In genomic region chr18:13801260-13801601, GRCh38 we compare ENCODE assay signal across 9 cellular contexts. TPM values are rescaled to one million over a fixed set of nuclear protein-coding genes. Genes with fewer than 3 reads are reported as not detected.
A peak's percentile ranks its signal among the peaks of the same experiment; 100 is the strongest.
DNase-seq lines count a peak whose midpoint lies in the region; ATAC-seq and TF ChIP-seq lines count a peak whose summit lies in the region.
"Had no signal": no experiment of that assay in that cellular context is flagged by ENCODE, and none has a peak within 500 bp of the region (broad histone marks: within the 10 kb centered on the region; RNA-seq: fewer than 3 reads in every experiment).

No MANE protein-coding gene starts in this region.

- no peak overlapping the region for H3K27ac ChIP-seq in hepatocyte
- H3K27ac ChIP-seq in colonic mucosa, result no peak overlapping the region

- ATAC-seq in activated CD8-positive, alpha-beta T cell treated with anti-CD3 and anti-CD28 coated beads, Interleukin-2, amount 10 ng/mL, durations not matched to agents 7 days and 5 days, result no peak
- ATAC-seq in HG02840 (IDR thresholded peaks at IDR 0.05; ENCODE audit: low FRiP score, unreplicated experiment), result no peak

- H3K36me3 ChIP-seq in H7 (replicated peaks; ENCODE audit: control insufficient read depth, insufficient read depth, low read length), result no peaks in the 10 kb centered on the region
- H3K36me3 ChIP-seq in hepatocyte (replicated peaks; ENCODE audit: insufficient read depth, low read depth), result no peaks in the 10 kb centered on the region
- H3K36me3 ChIP-seq in skeletal muscle satellite cell (ENCODE audit: insufficient read depth, low read length), result no peaks in the 10 kb centered on the region
- no peaks in the 10 kb centered on the region for H3K36me3 ChIP-seq in colonic mucosa

- WGBS in hepatocyte (ENCODE audit: low lambda C conversion rate, missing lambda C conversion rate), result 12% methylated on average over 15 of the region's 15 CpGs

- POLR2A ChIA-PET in activated CD8-positive, alpha-beta T cell treated with anti-CD3 and anti-CD28 coated beads, Interleukin-2, amount 10 ng/mL, durations not matched to agents 7 days and 5 days (lab: Charles Lee), result no interaction called here

- H3K4me2 ChIP-seq in hepatocyte (peak overlapping the region; percentile 79), skeletal muscle satellite cell (ENCODE audit: low read length) (peak overlapping the region; percentile 83)

- H4K20me1 ChIP-seq in hepatocyte (ENCODE audit: insufficient read depth, poor library complexity, severe bottlenecking), result no peaks in the 10 kb centered on the region

- DNase-seq in H7 (no peak), hepatocyte (ENCODE audit: low spot score) (no peak), colonic mucosa (no peak), NCI-H345 (lab: John Stamatoyannopoulos, UW) (no peak), NCI-H446 treated with DMSO at 0.1 percent for 48 hours (lab: John Stamatoyannopoulos, UW) (no peak)
- no peak for DNase-seq in activated CD8-positive, alpha-beta T cell treated with anti-CD3 and anti-CD28 coated beads, Interleukin-2, amount 10 ng/mL, durations not matched to agents 7 days and 5 days

- no peaks in the 10 kb centered on the region for H3K36me3 Mint-ChIP-seq in activated CD8-positive, alpha-beta T cell treated with anti-CD3 and anti-CD28 coated beads, Interleukin-2, amount 10 ng/mL, durations not matched to agents 7 days and 5 days (ENCODE audit: low read depth)

- peak overlapping the region; percentile 30 for H3K4me3 ChIP-seq in H7 (ENCODE audit: insufficient read depth, low read depth, low read length)
- H3K4me3 ChIP-seq in hepatocyte, result peak overlapping the region; percentile 28
- H3K4me3 ChIP-seq in skeletal muscle satellite cell (ENCODE audit: low read length), result peak overlapping the region; percentile 62
- H3K4me3 ChIP-seq in colonic mucosa, result no peak overlapping the region

- H3K9me3 ChIP-seq in hepatocyte (ENCODE audit: low read depth) (no peaks in the 10 kb centered on the region), skeletal muscle satellite cell (replicated peaks; ENCODE audit: low read length) (no peaks in the 10 kb centered on the region), colonic mucosa (no peaks in the 10 kb centered on the region)

- peak overlapping the region; percentile 85 for H2AFZ ChIP-seq in hepatocyte

- no peak for TF ChIP-seq CTCF in hepatocyte (IDR thresholded peaks at IDR 0.05; ENCODE audit: poor library complexity)
- no peak for TF ChIP-seq CTCF in colonic mucosa (IDR thresholded peaks at IDR 0.05)

- H3K9me2 ChIP-seq in hepatocyte (replicated peaks; ENCODE audit: insufficient read depth), result no peaks in the 10 kb centered on the region

- H3K79me2 ChIP-seq in hepatocyte, result no peaks in the 10 kb centered on the region

- CTCF ChIA-PET in activated CD8-positive, alpha-beta T cell treated with anti-CD3 and anti-CD28 coated beads, Interleukin-2, amount 10 ng/mL, durations not matched to agents 7 days and 5 days (lab: Charles Lee), result interaction anchor here (1.0 to 5.2 kb wide), 2 partner anchors 11 to 172 kb away, joined by 3 to 36 read pairs; no protein-coding TSS in a partner anchor

- H3K9ac ChIP-seq in skeletal muscle satellite cell (ENCODE audit: low read depth, low read length) (no peak overlapping the region), colonic mucosa (ENCODE audit: low read depth in 2 of 2, low read length in 2 of 2) (no peak overlapping the region)

- no peak overlapping the region for H3K27ac Mint-ChIP-seq in activated CD8-positive, alpha-beta T cell treated with anti-CD3 and anti-CD28 coated beads, Interleukin-2, amount 10 ng/mL, durations not matched to agents 7 days and 5 days

- H3K27me3 Mint-ChIP-seq in activated CD8-positive, alpha-beta T cell treated with anti-CD3 and anti-CD28 coated beads, Interleukin-2, amount 10 ng/mL, durations not matched to agents 7 days and 5 days (ENCODE audit: low read depth), result peaks cover 50% of the 10 kb centered on the region

- intact Hi-C loops in colonic mucosa (cut with DNase I), result loop anchor here (10.0 kb wide), 1 partner anchor 246 kb away; no protein-coding TSS in a partner anchor

- peaks cover 14% of the 10 kb centered on the region for H3K27me3 ChIP-seq in H7 (ENCODE audit: control insufficient read depth, insufficient read depth, low read length)
- H3K27me3 ChIP-seq in hepatocyte, result peaks cover 3% of the 10 kb centered on the region
- peaks cover 9% of the 10 kb centered on the region for H3K27me3 ChIP-seq in skeletal muscle satellite cell (ENCODE audit: control insufficient read depth, insufficient read depth, low read length)
- H3K27me3 ChIP-seq in colonic mucosa, result no peaks in the 10 kb centered on the region

- peak overlapping the region; percentile 25 for H3K4me3 Mint-ChIP-seq in activated CD8-positive, alpha-beta T cell treated with anti-CD3 and anti-CD28 coated beads, Interleukin-2, amount 10 ng/mL, durations not matched to agents 7 days and 5 days

- H3K9me3 Mint-ChIP-seq in activated CD8-positive, alpha-beta T cell treated with anti-CD3 and anti-CD28 coated beads, Interleukin-2, amount 10 ng/mL, durations not matched to agents 7 days and 5 days (ENCODE audit: insufficient read depth), result no peaks in the 10 kb centered on the region

- H3K4me1 ChIP-seq in hepatocyte (ENCODE audit: insufficient read depth), result peaks cover 7% of the 10 kb centered on the region
- peaks cover 16% of the 10 kb centered on the region for H3K4me1 ChIP-seq in skeletal muscle satellite cell (ENCODE audit: control insufficient read depth, insufficient read depth, low read length)
- peaks cover 4% of the 10 kb centered on the region for H3K4me1 ChIP-seq in colonic mucosa

- H3K4me1 Mint-ChIP-seq in activated CD8-positive, alpha-beta T cell treated with anti-CD3 and anti-CD28 coated beads, Interleukin-2, amount 10 ng/mL, durations not matched to agents 7 days and 5 days (ENCODE audit: low read depth), result peaks cover 7% of the 10 kb centered on the region

RNA-seq across cellular contexts. Expression of gene MC5R, which starts 22.7 kb away (rescaled TPM):
- 0.37 TPM in 1 of 2 replicates, not detected in the other for total RNA-seq in H7 (2014; rRNA removed; shearing (Covaris generic))
- total RNA-seq in activated CD8-positive, alpha-beta T cell treated with anti-CD3 and anti-CD28 coated beads, Interleukin-2, amount 10 ng/mL, durations not matched to agents 7 days and 5 days, result not detected
- total RNA-seq in hepatocyte (not detected in 2 replicates), colonic mucosa (not detected)
- polyA plus RNA-seq in hepatocyte, result not detected in 2 replicates
- not detected in 2 replicates for total RNA-seq in skeletal muscle satellite cell (2012; rRNA removed)
- total RNA-seq: sciatic nerve had no signal
